Comparison of ENCODE assay signal across 9 cellular contexts in the genomic region with DNA sequence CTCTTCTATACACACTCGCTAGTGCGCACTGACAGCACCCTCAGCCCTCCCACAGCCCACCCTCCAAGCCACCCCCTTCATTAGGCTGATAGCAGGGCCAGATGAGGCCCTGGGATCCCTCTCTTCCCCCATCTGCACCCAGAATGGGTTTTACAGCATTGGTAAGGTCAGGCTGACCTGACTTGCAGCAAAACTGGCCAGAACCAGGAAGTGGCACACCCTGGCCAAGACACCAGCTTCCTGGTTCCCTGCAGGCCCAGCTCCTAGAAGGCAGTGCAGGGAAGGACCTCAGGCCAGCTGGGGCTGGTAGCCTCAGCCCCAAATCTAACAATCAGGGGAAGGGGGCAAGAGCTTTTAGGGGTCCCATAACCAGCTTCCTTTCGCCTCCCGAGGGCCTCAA. TPM values are rescaled to one million over a fixed set of nuclear protein-coding genes. Genes with fewer than 3 reads are reported as not detected.
DNase-seq lines count a peak whose midpoint lies in the region; ATAC-seq and TF ChIP-seq lines count a peak whose summit lies in the region.
"Had no signal": no experiment of that assay in that cellular context is flagged by ENCODE, and none has a peak within 500 bp of the region (broad histone marks: within the 10 kb centered on the region; RNA-seq: fewer than 3 reads in every experiment).

No MANE protein-coding gene starts in this region.

- ATAC-seq in activated T-cell treated with anti-CD3 and anti-CD28 coated beads, Interleukin-2, amount 50 U/mL, for 4 hours: no peak
- ATAC-seq in GM21390 (IDR thresholded peaks at IDR 0.05; ENCODE audit: unreplicated experiment): no peak
- ATAC-seq in HG02763 (IDR thresholded peaks at IDR 0.05; ENCODE audit: unreplicated experiment): no peak

- H3K27ac Mint-ChIP-seq in dendritic cell treated with granulocyte-macrophage colony-stimulating factor and Interleukin-4, amounts not matched to agents 40 ng/mL and 50 ng/mL, for 4 days: peak overlapping the region; percentile 97
- peak overlapping the region; percentile 69 for H3K27ac Mint-ChIP-seq in neural crest cell (ENCODE audit: unreplicated experiment)

- H3K27me3 Mint-ChIP-seq in dendritic cell treated with granulocyte-macrophage colony-stimulating factor and Interleukin-4, amounts not matched to agents 40 ng/mL and 50 ng/mL, for 4 days: no peaks in the 10 kb centered on the region
- no peaks in the 10 kb centered on the region for H3K27me3 Mint-ChIP-seq in neural crest cell (ENCODE audit: low read depth)
- H3K27me3 Mint-ChIP-seq in activated T-cell treated with anti-CD3 and anti-CD28 coated beads, Interleukin-2, amount 50 U/mL, for 4 hours (ENCODE audit: low read depth): peaks cover 4% of the 10 kb centered on the region

- no peak for TF ChIP-seq CTCF in neural crest cell (conservative IDR thresholded peaks at IDR 0.05)
- no peak for TF ChIP-seq CTCF in GM10266 (IDR thresholded peaks at IDR 0.05; ENCODE audit: control insufficient read depth, insufficient read depth, low read depth, missing control alignments)

- peak overlapping the region; percentile 50 for H3K4me3 Mint-ChIP-seq in dendritic cell treated with granulocyte-macrophage colony-stimulating factor and Interleukin-4, amounts not matched to agents 40 ng/mL and 50 ng/mL, for 4 days
- H3K4me3 Mint-ChIP-seq in neural crest cell: peak overlapping the region; percentile 39
- no peak overlapping the region for H3K4me3 Mint-ChIP-seq in activated T-cell treated with anti-CD3 and anti-CD28 coated beads, Interleukin-2, amount 50 U/mL, for 4 hours

- H3K4me1 Mint-ChIP-seq in dendritic cell treated with granulocyte-macrophage colony-stimulating factor and Interleukin-4, amounts not matched to agents 40 ng/mL and 50 ng/mL, for 4 days (ENCODE audit: low read depth): peaks cover 86% of the 10 kb centered on the region
- H3K4me1 Mint-ChIP-seq in neural crest cell: peaks cover 83% of the 10 kb centered on the region
- peaks cover 17% of the 10 kb centered on the region for H3K4me1 Mint-ChIP-seq in activated T-cell treated with anti-CD3 and anti-CD28 coated beads, Interleukin-2, amount 50 U/mL, for 4 hours (ENCODE audit: low read depth)

- peak; percentile 61 to 77 for DNase-seq in AML-193 (lab: John Stamatoyannopoulos, UW)
- peak; percentile 66 for DNase-seq in MV-4-11 (lab: John Stamatoyannopoulos, UW)
- no peak for DNase-seq in neural crest cell (ENCODE audit: low read depth, low spot score)
- no peak for DNase-seq in activated T-cell treated with anti-CD3 and anti-CD28 coated beads, Interleukin-2, amount 50 U/mL, for 4 hours
- DNase-seq in GM10266 (ENCODE audit: extremely low spot score): no peak
- DNase-seq: activated naive CD4-positive, alpha-beta T cell treated with anti-CD3 and anti-CD28 coated beads, Interleukin-2, amount 50 U/mL, for 16 hours had no signal

- H3K36me3 Mint-ChIP-seq in dendritic cell treated with granulocyte-macrophage colony-stimulating factor and Interleukin-4, amounts not matched to agents 40 ng/mL and 50 ng/mL, for 4 days (ENCODE audit: low read depth): peaks cover 10% of the 10 kb centered on the region
- H3K36me3 Mint-ChIP-seq in neural crest cell (ENCODE audit: low read depth): no peaks in the 10 kb centered on the region
- no peaks in the 10 kb centered on the region for H3K36me3 Mint-ChIP-seq in activated T-cell treated with anti-CD3 and anti-CD28 coated beads, Interleukin-2, amount 50 U/mL, for 4 hours (ENCODE audit: insufficient read depth)

- H3K9me3 Mint-ChIP-seq in dendritic cell treated with granulocyte-macrophage colony-stimulating factor and Interleukin-4, amounts not matched to agents 40 ng/mL and 50 ng/mL, for 4 days: no peaks in the 10 kb centered on the region
- H3K9me3 Mint-ChIP-seq in neural crest cell: no peaks in the 10 kb centered on the region
- H3K9me3 Mint-ChIP-seq in activated T-cell treated with anti-CD3 and anti-CD28 coated beads, Interleukin-2, amount 50 U/mL, for 4 hours: no peaks in the 10 kb centered on the region

- intact Hi-C loops in dendritic cell treated with granulocyte-macrophage colony-stimulating factor and Interleukin-4, amounts not matched to agents 40 ng/mL and 50 ng/mL, for 4 days (cut with micrococcal nuclease): loop anchor here (5.0 kb wide), 1 partner anchor 47 kb away; no protein-coding TSS in a partner anchor

RNA-seq across cellular contexts. Expression of a gene that starts 50.0 kb away (rescaled TPM):
- total RNA-seq in neural crest cell: 50.0 and 63.0 TPM in 2 replicates
- 100 to 1,000 TPM; 116 to 125 (median 118) TPM for total RNA-seq in activated T-cell treated with anti-CD3 and anti-CD28 coated beads, Interleukin-2, amount 50 U/mL, for 4 hours

RNA-seq across cellular contexts. Expression of a gene that starts 55.4 kb away (rescaled TPM):
- total RNA-seq in neural crest cell: 73.7 and 86.9 TPM in 2 replicates
- under 1 TPM; 0.41 to 0.63 (median 0.58) TPM for total RNA-seq in activated T-cell treated with anti-CD3 and anti-CD28 coated beads, Interleukin-2, amount 50 U/mL, for 4 hours

Comparison
In these comparisons a context has a peak if more than half of its experiments do, and no peak if none do; other contexts are left out.
1. DNase-seq: peak in AML-193 (2 of 2) and MV-4-11 (single experiment); none in neural crest cell (single experiment), activated T-cell treated with anti-CD3 and anti-CD28 coated beads, Interleukin-2, amount 50 U/mL, for 4 hours (single experiment) and GM10266 (single experiment).
2. RNA of a gene that starts 55.4 kb away (total RNA-seq): 73.7 to 86.9 TPM in neural crest cell; 0.41 to 0.63 TPM in activated T-cell treated with anti-CD3 and anti-CD28 coated beads, Interleukin-2, amount 50 U/mL, for 4 hours; every median in the first group is over 10 times any median in the second.